Comparison of ENCODE assay signal across 1 cellular context in genomic region chr9:20685769-20686168, GRCh38.
TF ChIP-seq lines count a peak whose summit lies in the region.

No MANE protein-coding gene starts in this region.

TF ChIP-seq in endothelial cell of umbilical vein, 7 proteins besides CTCF, POLR2A, EP300 and RAD21 (continued from another document):
- no peak for TF ChIP-seq GATA2 (IDR thresholded peaks at IDR 0.05; ENCODE audit: insufficient read depth, insufficient read length, low read depth, low read length)
